ENCODE assay signal across 10 cellular contexts in the genomic region with DNA sequence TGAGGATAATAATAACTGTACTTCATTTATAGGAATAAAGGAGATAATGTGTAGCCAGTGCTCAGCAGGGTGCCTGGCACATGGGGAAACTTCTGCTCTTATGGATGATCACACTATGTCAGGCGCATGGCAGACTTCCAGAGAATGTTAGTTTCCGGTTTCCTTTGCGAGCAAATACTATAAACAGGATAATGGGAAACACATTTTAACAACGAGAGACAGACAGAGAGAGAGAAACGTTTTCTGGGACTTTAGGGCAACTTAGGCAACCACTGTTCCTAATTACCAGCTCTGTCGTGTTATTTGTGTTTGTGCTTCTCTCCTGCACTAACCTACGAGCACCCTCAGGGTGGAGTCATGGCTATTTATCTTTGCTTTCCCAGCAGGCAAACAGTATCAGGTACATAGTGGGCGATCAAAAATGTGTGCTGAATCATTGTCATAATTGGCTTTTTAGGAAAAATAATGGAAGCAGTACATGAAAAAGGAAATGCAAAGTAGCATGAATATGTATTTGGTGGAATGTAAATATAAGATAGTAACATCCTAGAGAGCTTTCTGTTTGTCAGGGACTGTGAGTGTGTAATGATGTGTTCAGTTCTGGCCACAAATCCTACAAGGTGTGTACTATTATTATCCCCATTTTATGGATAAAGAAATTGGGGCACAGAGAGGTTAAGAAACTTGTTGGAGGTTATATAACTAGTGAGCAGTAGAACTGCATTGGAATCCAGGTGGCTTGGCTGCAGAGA. TPM values are rescaled to one million over a fixed set of nuclear protein-coding genes. Genes with fewer than 3 reads are reported as not detected.
DNase-seq lines count a peak whose midpoint lies in the region; ATAC-seq and TF ChIP-seq lines count a peak whose summit lies in the region.
"Had no signal": no experiment of that assay in that cellular context is flagged by ENCODE, and none has a peak within 500 bp of the region (broad histone marks: within the 10 kb centered on the region; RNA-seq: fewer than 3 reads in every experiment).

No MANE protein-coding gene starts in this region.

- no peaks in the 10 kb centered on the region for H3K9me3 ChIP-seq in ovary

- no peak for TF ChIP-seq POLR2A in ovary (IDR thresholded peaks at IDR 0.05)

- H3K4me1 ChIP-seq in ovary (ENCODE audit: insufficient read depth): peaks cover 3% of the 10 kb centered on the region

- DNase-seq in GM04503 (ENCODE audit: low read depth): peak; percentile 81
- DNase-seq in NCI-H2171 treated with DMSO at 0.1 percent for 48 hours (lab: John Stamatoyannopoulos, UW): peak; percentile 64
- DNase-seq in chondrocyte (ENCODE audit: low spot score): no peak
- peak in 3 of 5 donors; percentile 31 to 44 (median 39) for DNase-seq in ovary
- DNase-seq in glutamatergic neuron: no peak
- DNase-seq in GM19238 (ENCODE audit: insufficient read length, low spot score): no peak
- no peak for DNase-seq in NOMO-1 (lab: John Stamatoyannopoulos, UW; ENCODE audit: unreplicated experiment in 2 of 2)
- DNase-seq: erythroblast, T-helper 1 cell had no signal

- H3K4me1 Mint-ChIP-seq in chondrocyte (ENCODE audit: low read depth) (peaks cover 34% of the 10 kb centered on the region), glutamatergic neuron (ENCODE audit: low read depth, unreplicated experiment) (peaks cover 5% of the 10 kb centered on the region)

- H3K27ac Mint-ChIP-seq in chondrocyte (ENCODE audit: unreplicated experiment) (peak overlapping the region; percentile 42), glutamatergic neuron (ENCODE audit: unreplicated experiment) (no peak overlapping the region)

- no peaks in the 10 kb centered on the region for H3K27me3 ChIP-seq in ovary

- H3K36me3 Mint-ChIP-seq in chondrocyte (ENCODE audit: low read depth): no peaks in the 10 kb centered on the region
- no peaks in the 10 kb centered on the region for H3K36me3 Mint-ChIP-seq in glutamatergic neuron (ENCODE audit: unreplicated experiment)

- no peak for TF ChIP-seq CTCF in chondrocyte (IDR thresholded peaks at IDR 0.05)
- TF ChIP-seq CTCF in ovary (IDR thresholded peaks at IDR 0.05): no peak
- TF ChIP-seq CTCF in glutamatergic neuron (IDR thresholded peaks at IDR 0.05; ENCODE audit: partially characterized antibody, unreplicated experiment): no peak

- H3K27ac ChIP-seq in ovary: no peak overlapping the region

- no peak for ATAC-seq in HG03378 (IDR thresholded peaks at IDR 0.05; ENCODE audit: unreplicated experiment)

- no peak overlapping the region for H3K4me3 ChIP-seq in ovary

- H3K27me3 Mint-ChIP-seq in chondrocyte (ENCODE audit: low read depth): no peaks in the 10 kb centered on the region
- H3K27me3 Mint-ChIP-seq in glutamatergic neuron (ENCODE audit: unreplicated experiment): peaks cover 6% of the 10 kb centered on the region

- intact Hi-C loops in ovary (cut with DNase I): loop anchor here in 1 of 4 donors (5.0 kb wide), 1 partner anchor 66 kb away; no protein-coding TSS in a partner anchor

- H3K4me3 Mint-ChIP-seq in chondrocyte (ENCODE audit: unreplicated experiment): no peak overlapping the region
- H3K4me3 Mint-ChIP-seq in glutamatergic neuron (ENCODE audit: unreplicated experiment): no peak overlapping the region

- 10 to 22% (median 13%) methylated on average over 8 of the region's 8 CpGs for WGBS in ovary, 3 donors

- H3K36me3 ChIP-seq in ovary: no peaks in the 10 kb centered on the region

- H3K9me3 Mint-ChIP-seq in chondrocyte (ENCODE audit: low read depth) (no peaks in the 10 kb centered on the region), glutamatergic neuron (ENCODE audit: unreplicated experiment) (peaks cover 3% of the 10 kb centered on the region)

- TF ChIP-seq EP300 in ovary (IDR thresholded peaks at IDR 0.05): no peak

RNA-seq across cellular contexts. Expression of gene IGFBP2, which starts 36.8 kb away (rescaled TPM):
- 1,045 to 1,857 TPM (median 1,848 TPM) in 3 replicates for total RNA-seq in chondrocyte
- total RNA-seq in ovary: 100 to 1,000 TPM; 112 to 333 (median 165) TPM
- polyA plus RNA-seq in ovary: 100 to 1,000 TPM in 1 of 2 donors, 10 to 100 TPM in 1; 47.2 to 241 TPM
- 208 TPM for total RNA-seq in glutamatergic neuron (ENCODE audit: unreplicated experiment)

Comparison
In these comparisons a context has a peak if more than half of its experiments do, and no peak if none do; other contexts are left out.
1. DNase-seq: peak in GM04503 (single experiment), NCI-H2171 treated with DMSO at 0.1 percent for 48 hours (single experiment) and ovary (3 of 5); none in chondrocyte (single experiment), glutamatergic neuron (single experiment), GM19238 (single experiment) and NOMO-1 (0 of 2).